Comparison of ENCODE assay signal across 25 cellular contexts in genomic region chr5:176407456-176408244, GRCh38. TPM values are rescaled to one million over a fixed set of nuclear protein-coding genes. Genes with fewer than 3 reads are reported as not detected.
DNase-seq lines count a peak whose midpoint lies in the region; ATAC-seq and TF ChIP-seq lines count a peak whose summit lies in the region.
"Had no signal": no experiment of that assay in that cellular context is flagged by ENCODE, and none has a peak within 500 bp of the region (broad histone marks: within the 10 kb centered on the region; RNA-seq: fewer than 3 reads in every experiment).

No MANE protein-coding gene starts in this region.

- H3K4me3 ChIP-seq in lower leg skin (ENCODE audit: low read depth, poor library complexity, severe bottlenecking) = no peak overlapping the region
- no peak overlapping the region for H3K4me3 ChIP-seq in testis
- no peak overlapping the region for H3K4me3 ChIP-seq in prostate gland
- H3K4me3 ChIP-seq: sigmoid colon had no signal

- H3K9me3 Mint-ChIP-seq in activated T-helper 17 cell treated with anti-CD3 and anti-CD28 coated beads, Interleukin-2, amount 50 U/mL, for 72 hours = no peaks in the 10 kb centered on the region
- H3K9me3 Mint-ChIP-seq: activated CD4-positive, alpha-beta memory T cell treated with anti-CD3 and anti-CD28 coated beads, Interleukin-2, amount 10 ng/mL, durations not matched to agents 7 days and 5 days; activated naive CD8-positive, alpha-beta T cell treated with anti-CD3 and anti-CD28 coated beads, Interleukin-2, amount 10 ng/mL, durations not matched to agents 7 days and 5 days; H9; WTC11 had no signal

- intact Hi-C loops in lower leg skin (cut with DNase I; ENCODE audit: low total_unique reads) = no loop called here
- intact Hi-C loops in testis (cut with DNase I; ENCODE audit: low total_unique reads) = no loop called here
- intact Hi-C loops in prostate gland (cut with DNase I) = no loop called here

- peaks cover 6% of the 10 kb centered on the region for H3K4me1 ChIP-seq in testis
- H3K4me1 ChIP-seq in prostate gland (replicated peaks) = no peaks in the 10 kb centered on the region
- H3K4me1 ChIP-seq: BE2C had no signal

- WGBS in lower leg skin, 2 donors = 54 to 63% methylated on average over 6 of the region's 6 CpGs
- WGBS in testis, 2 donors = 73 to 86% methylated on average over 6 of the region's 6 CpGs
- 96% methylated on average over 6 of the region's 6 CpGs for WGBS in prostate gland

- TF ChIP-seq POLR2A in lower leg skin (IDR thresholded peaks at IDR 0.05) (no peak), testis (IDR thresholded peaks at IDR 0.05) (no peak), prostate gland (IDR thresholded peaks at IDR 0.05) (no peak)

- H3K27me3 ChIP-seq in testis = no peaks in the 10 kb centered on the region
- H3K27me3 ChIP-seq in prostate gland (replicated peaks; ENCODE audit: insufficient read depth) = no peaks in the 10 kb centered on the region
- H3K27me3 ChIP-seq: BE2C, neutrophil, sigmoid colon had no signal

- TF ChIP-seq CTCF in lower leg skin (IDR thresholded peaks at IDR 0.05) (no peak), testis (IDR thresholded peaks at IDR 0.05) (no peak), prostate gland (IDR thresholded peaks at IDR 0.05) (no peak)

- H3K27ac ChIP-seq in testis = no peak overlapping the region
- no peak overlapping the region for H3K27ac ChIP-seq in prostate gland
- H3K27ac ChIP-seq: HL-60, neutrophil had no signal

- H3K36me3 Mint-ChIP-seq in activated T-helper 17 cell treated with anti-CD3 and anti-CD28 coated beads, Interleukin-2, amount 50 U/mL, for 72 hours (ENCODE audit: low read depth) = peaks cover 47% of the 10 kb centered on the region
- H3K36me3 Mint-ChIP-seq: WTC11 had no signal

- ATAC-seq in activated T-helper 17 cell treated with anti-CD3 and anti-CD28 coated beads, Interleukin-2, amount 50 U/mL, for 72 hours (replicated peaks) = no peak
- ATAC-seq: WTC11 had no signal

- H3K27me3 Mint-ChIP-seq in activated T-helper 17 cell treated with anti-CD3 and anti-CD28 coated beads, Interleukin-2, amount 50 U/mL, for 72 hours = no peaks in the 10 kb centered on the region
- H3K27me3 Mint-ChIP-seq: activated CD4-positive, alpha-beta memory T cell treated with anti-CD3 and anti-CD28 coated beads, Interleukin-2, amount 10 ng/mL, durations not matched to agents 7 days and 5 days; activated naive CD8-positive, alpha-beta T cell treated with anti-CD3 and anti-CD28 coated beads, Interleukin-2, amount 10 ng/mL, durations not matched to agents 7 days and 5 days had no signal

- peaks cover 10% of the 10 kb centered on the region for H3K4me1 Mint-ChIP-seq in activated T-helper 17 cell treated with anti-CD3 and anti-CD28 coated beads, Interleukin-2, amount 50 U/mL, for 72 hours

- H3K9me3 ChIP-seq in testis (no peaks in the 10 kb centered on the region), prostate gland (no peaks in the 10 kb centered on the region)
- H3K9me3 ChIP-seq: BE2C, neutrophil, sigmoid colon had no signal

- no peaks in the 10 kb centered on the region for H3K36me3 ChIP-seq in testis (ENCODE audit: low read depth, missing control alignments)
- peaks cover 0 to 2% of the 10 kb centered on the region in 2 donors for H3K36me3 ChIP-seq in prostate gland

- DNase-seq in fibroblast of gingiva (ENCODE audit: low read depth) = peak; percentile 63
- peak; percentile 48 to 83 for DNase-seq in lower leg skin (ENCODE audit: low spot score in 2 of 2)
- peak; percentile 33 for DNase-seq in testis
- DNase-seq in amniotic stem cell (lab: John Stamatoyannopoulos, UW) = no peak
- DNase-seq in stimulated activated CD8-positive, alpha-beta memory T cell treated with anti-CD3 and anti-CD28 coated beads, Interleukin-4, amount 100 ng/mL, for 48 hours = no peak
- DNase-seq in prostate gland (ENCODE audit: low spot score) = no peak
- no peak for DNase-seq in NCI-H1930 (lab: John Stamatoyannopoulos, UW)
- DNase-seq: activated CD4-positive, alpha-beta memory T cell treated with anti-CD3 and anti-CD28 coated beads, Interleukin-2, amount 10 ng/mL, durations not matched to agents 7 days and 5 days; activated naive CD8-positive, alpha-beta T cell treated with anti-CD3 and anti-CD28 coated beads, Interleukin-2, amount 10 ng/mL, durations not matched to agents 7 days and 5 days; activated T-cell treated with anti-CD3 and anti-CD28 coated beads, Interleukin-2, amount 50 U/mL, for 1 hour; BE2C; erythroblast; H9; hypothalamus; NCI-H1048; NCI-H2081 treated with DMSO at 0.1 percent for 48 hours; NCI-H510A treated with DMSO at 0.1 percent for 48 hours; sigmoid colon; stimulated activated CD4-positive, alpha-beta T cell treated with anti-CD3 and anti-CD28 coated beads, Interleukin-2, amount 100 ng/mL, for 48 hours; substantia nigra; T-helper 2 cell had no signal

- no peak overlapping the region for H3K4me3 Mint-ChIP-seq in activated T-helper 17 cell treated with anti-CD3 and anti-CD28 coated beads, Interleukin-2, amount 50 U/mL, for 72 hours
- H3K4me3 Mint-ChIP-seq: activated CD4-positive, alpha-beta memory T cell treated with anti-CD3 and anti-CD28 coated beads, Interleukin-2, amount 10 ng/mL, durations not matched to agents 7 days and 5 days; activated naive CD8-positive, alpha-beta T cell treated with anti-CD3 and anti-CD28 coated beads, Interleukin-2, amount 10 ng/mL, durations not matched to agents 7 days and 5 days; H9; WTC11 had no signal

- peak overlapping the region; percentile 50 for H3K27ac Mint-ChIP-seq in activated T-helper 17 cell treated with anti-CD3 and anti-CD28 coated beads, Interleukin-2, amount 50 U/mL, for 72 hours
- H3K27ac Mint-ChIP-seq: activated CD4-positive, alpha-beta memory T cell treated with anti-CD3 and anti-CD28 coated beads, Interleukin-2, amount 10 ng/mL, durations not matched to agents 7 days and 5 days; activated naive CD8-positive, alpha-beta T cell treated with anti-CD3 and anti-CD28 coated beads, Interleukin-2, amount 10 ng/mL, durations not matched to agents 7 days and 5 days; H9; WTC11 had no signal

RNA-seq across cellular contexts. Expression of gene CLTB, which starts 8.7 kb away (rescaled TPM):
- 10 to 100 TPM; 22.9 to 56.9 TPM for total RNA-seq in activated T-helper 17 cell treated with anti-CD3 and anti-CD28 coated beads, Interleukin-2, amount 50 U/mL, for 72 hours
- total RNA-seq in lower leg skin (100 to 1,000 TPM; 707 to 959 (median 743) TPM), testis (100 to 1,000 TPM; 103 to 107 TPM), prostate gland (100 to 1,000 TPM; 105 to 125 TPM)
- 60.8 TPM for polyA plus RNA-seq in testis (ENCODE audit: insufficient read depth, low read depth, low replicate concordance)

RNA-seq across cellular contexts. Expression of gene HIGD2A, which starts 19.1 kb away (rescaled TPM):
- total RNA-seq in activated T-helper 17 cell treated with anti-CD3 and anti-CD28 coated beads, Interleukin-2, amount 50 U/mL, for 72 hours = 100 to 1,000 TPM; 114 to 120 TPM
- total RNA-seq in lower leg skin = 100 to 1,000 TPM; 110 to 153 (median 130) TPM
- 100 to 1,000 TPM; 129 to 184 TPM for total RNA-seq in testis
- 128 TPM for polyA plus RNA-seq in testis (ENCODE audit: insufficient read depth, low read depth, low replicate concordance)
- total RNA-seq in prostate gland = 100 to 1,000 TPM; 172 to 203 TPM

RNA-seq across cellular contexts. Expression of gene NOP16, which starts 19.3 kb away (rescaled TPM):
- total RNA-seq in activated T-helper 17 cell treated with anti-CD3 and anti-CD28 coated beads, Interleukin-2, amount 50 U/mL, for 72 hours = 10 to 100 TPM; 37.6 to 99.0 TPM
- total RNA-seq in lower leg skin (10 to 100 TPM; 11.5 to 22.5 (median 12.1) TPM), testis (10 to 100 TPM; 19.1 to 19.2 TPM), prostate gland (10 to 100 TPM; 10.8 to 11.6 TPM)
- polyA plus RNA-seq in testis (ENCODE audit: insufficient read depth, low read depth, low replicate concordance) = 23.6 TPM

RNA-seq across cellular contexts. Expression of gene FAF2, which starts 40.5 kb away (rescaled TPM):
- 10 to 100 TPM; 41.1 to 41.3 TPM for total RNA-seq in activated T-helper 17 cell treated with anti-CD3 and anti-CD28 coated beads, Interleukin-2, amount 50 U/mL, for 72 hours
- 10 to 100 TPM; 32.6 to 35.8 (median 33.7) TPM for total RNA-seq in lower leg skin
- 10 to 100 TPM; 53.9 to 57.6 TPM for total RNA-seq in testis
- 55.0 TPM for polyA plus RNA-seq in testis (ENCODE audit: insufficient read depth, low read depth, low replicate concordance)
- total RNA-seq in prostate gland = 10 to 100 TPM; 36.8 to 43.5 TPM

RNA-seq across cellular contexts. Expression of gene ARL10, which starts 42.4 kb away (rescaled TPM):
- total RNA-seq in activated T-helper 17 cell treated with anti-CD3 and anti-CD28 coated beads, Interleukin-2, amount 50 U/mL, for 72 hours = 10 to 100 TPM in 1 of 2 donors, 1 to 10 TPM in 1; 8.7 to 17.3 TPM
- total RNA-seq in lower leg skin (10 to 100 TPM in 2 of 4 donors, 1 to 10 TPM in 2; 6.1 to 13.5 (median 8.8) TPM), testis (1 to 10 TPM; 5.8 to 8.9 TPM), prostate gland (1 to 10 TPM; 2.4 to 8.2 TPM)
- polyA plus RNA-seq in testis (ENCODE audit: insufficient read depth, low read depth, low replicate concordance) = 8.3 TPM

Comparison
In these comparisons a context has a peak if more than half of its experiments do, and no peak if none do; other contexts are left out.
1. DNase-seq: peak in fibroblast of gingiva (single experiment), lower leg skin (2 of 2) and testis (single experiment); none in amniotic stem cell (single experiment), stimulated activated CD8-positive, alpha-beta memory T cell treated with anti-CD3 and anti-CD28 coated beads, Interleukin-4, amount 100 ng/mL, for 48 hours (single experiment), prostate gland (single experiment) and NCI-H1930 (0 of 2).
2. RNA of gene CLTB, which starts 8.7 kb away (total RNA-seq): 707 to 959 TPM in lower leg skin; 105 to 125 TPM in prostate gland, 103 to 107 TPM in testis and 22.9 to 56.9 TPM in activated T-helper 17 cell treated with anti-CD3 and anti-CD28 coated beads, Interleukin-2, amount 50 U/mL, for 72 hours; every median in the first group is over 4 times any median in the second.